ENCODE assay signal across 15 cellular contexts in the genomic region with DNA sequence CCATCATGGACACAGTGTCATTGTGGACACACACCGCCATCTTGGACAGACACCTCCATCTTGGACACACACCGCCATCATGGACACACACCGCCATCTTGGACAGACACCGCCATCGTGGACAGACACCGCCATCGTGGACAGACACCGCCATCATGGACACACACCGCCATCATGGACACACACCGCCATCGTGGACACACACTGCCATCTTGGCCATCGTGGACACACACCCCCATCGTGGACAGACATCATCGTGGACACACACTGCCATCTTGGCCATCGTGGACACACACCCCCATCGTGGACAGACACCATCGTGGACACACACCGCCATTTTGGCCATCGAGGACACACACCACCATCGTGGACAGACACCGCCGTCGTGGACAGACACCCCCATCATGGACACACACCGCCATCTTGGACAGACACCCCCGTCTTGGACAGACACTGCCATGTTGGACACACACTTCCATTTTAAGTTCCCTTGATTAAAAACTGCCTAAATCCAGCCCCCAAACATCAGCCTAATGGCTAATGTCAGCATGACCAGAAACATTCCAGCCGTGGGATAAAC. TPM values are rescaled to one million over a fixed set of nuclear protein-coding genes. Genes with fewer than 3 reads are reported as not detected.
DNase-seq lines count a peak whose midpoint lies in the region; ATAC-seq and TF ChIP-seq lines count a peak whose summit lies in the region.
"Had no signal": no experiment of that assay in that cellular context is flagged by ENCODE, and none has a peak within 500 bp of the region (broad histone marks: within the 10 kb centered on the region; RNA-seq: fewer than 3 reads in every experiment).

No MANE protein-coding gene starts in this region.

- no peaks in the 10 kb centered on the region for H3K4me1 ChIP-seq in suprapubic skin
- H3K4me1 ChIP-seq: foreskin keratinocyte, psoas muscle had no signal

- peaks cover 66% of the 10 kb centered on the region for H3K36me3 Mint-ChIP-seq in activated naive CD8-positive, alpha-beta T cell treated with anti-CD3 and anti-CD28 coated beads for 36 hours
- H3K36me3 Mint-ChIP-seq in activated naive CD8-positive, alpha-beta T cell treated with anti-CD3 and anti-CD28 coated beads, Interleukin-2, amount 50 U/mL, for 24 hours (ENCODE audit: low read depth): peaks cover 60% of the 10 kb centered on the region

- ATAC-seq in activated naive CD8-positive, alpha-beta T cell treated with anti-CD3 and anti-CD28 coated beads, Interleukin-2, amount 50 U/mL, for 24 hours: no peak
- no peak for ATAC-seq in HG03571 (IDR thresholded peaks at IDR 0.05; ENCODE audit: unreplicated experiment)
- ATAC-seq in HG03354 (IDR thresholded peaks at IDR 0.05; ENCODE audit: poor library complexity, severe bottlenecking, unreplicated experiment): no peak
- ATAC-seq: activated T-cell treated with anti-CD3 and anti-CD28 coated beads, Interleukin-2, amount 50 U/mL, for 4 hours; foreskin keratinocyte; psoas muscle; T-cell had no signal

- H3K4me3 Mint-ChIP-seq in activated naive CD8-positive, alpha-beta T cell treated with anti-CD3 and anti-CD28 coated beads for 36 hours: no peak overlapping the region
- no peak overlapping the region for H3K4me3 Mint-ChIP-seq in activated naive CD8-positive, alpha-beta T cell treated with anti-CD3 and anti-CD28 coated beads, Interleukin-2, amount 50 U/mL, for 24 hours
- H3K4me3 Mint-ChIP-seq: activated T-cell treated with anti-CD3 and anti-CD28 coated beads, Interleukin-2, amount 50 U/mL, for 4 hours; T-cell had no signal

- WGBS in suprapubic skin: 90% methylated on average over 26 of the region's 26 CpGs

- peak overlapping the region; percentile 68 for H3K27ac Mint-ChIP-seq in activated naive CD8-positive, alpha-beta T cell treated with anti-CD3 and anti-CD28 coated beads for 36 hours
- no peak overlapping the region for H3K27ac Mint-ChIP-seq in activated naive CD8-positive, alpha-beta T cell treated with anti-CD3 and anti-CD28 coated beads, Interleukin-2, amount 50 U/mL, for 24 hours
- H3K27ac Mint-ChIP-seq: T-cell had no signal

- DNase-seq in activated naive CD8-positive, alpha-beta T cell treated with anti-CD3 and anti-CD28 coated beads for 36 hours: no peak
- DNase-seq in activated naive CD8-positive, alpha-beta T cell treated with anti-CD3 and anti-CD28 coated beads, Interleukin-2, amount 50 U/mL, for 24 hours: no peak
- peak; percentile 51 for DNase-seq in activated CD8-positive, alpha-beta memory T cell treated with anti-CD3 and anti-CD28 coated beads for 24 hours
- DNase-seq in iPS-NIHi11 (ENCODE audit: low spot score) (peak; percentile 1), suprapubic skin (ENCODE audit: low spot score in 2 of 2) (peak; percentile 55), NCI-H1930 (lab: John Stamatoyannopoulos, UW) (no peak)
- DNase-seq: activated T-cell treated with anti-CD3 and anti-CD28 coated beads, Interleukin-2, amount 50 U/mL, for 4 hours; amygdala; foreskin keratinocyte; naive B cell; NCI-H226; psoas muscle had no signal

- H3K9me3 ChIP-seq in suprapubic skin: no peaks in the 10 kb centered on the region
- H3K9me3 ChIP-seq: psoas muscle had no signal

- no peaks in the 10 kb centered on the region for H3K27me3 ChIP-seq in suprapubic skin
- H3K27me3 ChIP-seq: foreskin keratinocyte had no signal

- no peak overlapping the region for H3K27ac ChIP-seq in suprapubic skin
- H3K27ac ChIP-seq: foreskin keratinocyte, psoas muscle had no signal

- H3K9me3 Mint-ChIP-seq in activated naive CD8-positive, alpha-beta T cell treated with anti-CD3 and anti-CD28 coated beads for 36 hours: peaks cover 35% of the 10 kb centered on the region
- H3K9me3 Mint-ChIP-seq in activated naive CD8-positive, alpha-beta T cell treated with anti-CD3 and anti-CD28 coated beads, Interleukin-2, amount 50 U/mL, for 24 hours: peaks cover 30% of the 10 kb centered on the region

- no peaks in the 10 kb centered on the region for H3K27me3 Mint-ChIP-seq in activated naive CD8-positive, alpha-beta T cell treated with anti-CD3 and anti-CD28 coated beads for 36 hours
- H3K27me3 Mint-ChIP-seq in activated naive CD8-positive, alpha-beta T cell treated with anti-CD3 and anti-CD28 coated beads, Interleukin-2, amount 50 U/mL, for 24 hours: no peaks in the 10 kb centered on the region
- H3K27me3 Mint-ChIP-seq: naive B cell, T-cell had no signal

- no peak overlapping the region for H3K4me3 ChIP-seq in suprapubic skin
- H3K4me3 ChIP-seq: psoas muscle had no signal

- TF ChIP-seq EP300 in suprapubic skin (IDR thresholded peaks at IDR 0.05): no peak

- no peak for TF ChIP-seq POLR2A in suprapubic skin (IDR thresholded peaks at IDR 0.05)

- peaks cover 2% of the 10 kb centered on the region for H3K4me1 Mint-ChIP-seq in activated naive CD8-positive, alpha-beta T cell treated with anti-CD3 and anti-CD28 coated beads for 36 hours
- H3K4me1 Mint-ChIP-seq in activated naive CD8-positive, alpha-beta T cell treated with anti-CD3 and anti-CD28 coated beads, Interleukin-2, amount 50 U/mL, for 24 hours: no peaks in the 10 kb centered on the region

- no peak for TF ChIP-seq CTCF in suprapubic skin (IDR thresholded peaks at IDR 0.05)

- peaks cover 28% of the 10 kb centered on the region for H3K36me3 ChIP-seq in suprapubic skin

RNA-seq across cellular contexts. Expression of a gene that starts 9.1 kb away (rescaled TPM):
- 10 to 100 TPM; 29.4 to 30.5 TPM for total RNA-seq in activated naive CD8-positive, alpha-beta T cell treated with anti-CD3 and anti-CD28 coated beads for 36 hours
- total RNA-seq in suprapubic skin: 10 to 100 TPM; 19.4 to 27.7 (median 24.4) TPM

RNA-seq across cellular contexts. Expression of a gene that starts 51.7 kb away (rescaled TPM):
- total RNA-seq in activated naive CD8-positive, alpha-beta T cell treated with anti-CD3 and anti-CD28 coated beads for 36 hours: 100 to 1,000 TPM; 358 to 372 TPM
- 100 to 1,000 TPM; 250 to 408 (median 336) TPM for total RNA-seq in suprapubic skin

Comparison
In these comparisons a context has a peak if more than half of its experiments do, and no peak if none do; other contexts are left out.
1. DNase-seq: peak in activated CD8-positive, alpha-beta memory T cell treated with anti-CD3 and anti-CD28 coated beads for 24 hours (single experiment), iPS-NIHi11 (single experiment) and suprapubic skin (2 of 2); none in activated naive CD8-positive, alpha-beta T cell treated with anti-CD3 and anti-CD28 coated beads for 36 hours (single experiment), activated naive CD8-positive, alpha-beta T cell treated with anti-CD3 and anti-CD28 coated beads, Interleukin-2, amount 50 U/mL, for 24 hours (single experiment) and NCI-H1930 (0 of 2).